ENCODE assay signal across 21 cellular contexts in the genomic region with DNA sequence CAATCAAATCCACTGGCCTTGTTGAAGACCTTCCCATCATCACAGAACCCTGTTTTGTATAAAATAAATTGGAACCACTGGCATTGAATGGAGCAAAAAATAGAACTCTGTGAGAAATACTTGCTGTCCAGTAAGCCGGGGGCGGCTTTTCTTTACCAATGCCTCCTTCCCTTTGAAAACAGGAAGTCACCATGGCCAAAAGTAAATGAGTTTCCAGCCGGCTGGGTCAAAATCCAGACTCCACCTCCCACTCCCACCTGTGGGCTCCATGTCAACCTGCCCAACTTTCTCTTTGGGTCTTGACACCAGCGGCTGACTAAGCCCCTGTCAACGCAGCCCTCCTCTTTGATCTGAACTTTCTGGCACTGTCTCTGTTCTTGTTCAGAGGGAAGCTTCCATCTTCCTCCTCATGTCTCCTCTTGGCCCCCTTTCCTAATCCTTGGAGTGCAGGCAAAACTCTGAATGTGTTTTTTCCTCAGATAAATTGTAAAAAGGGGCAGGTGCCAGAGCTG.
DNase-seq lines count a peak whose midpoint lies in the region; ATAC-seq, FAIRE-seq and TF ChIP-seq lines count a peak whose summit lies in the region.
"Had no signal": no experiment of that assay in that cellular context is flagged by ENCODE, and none has a peak within 500 bp of the region (broad histone marks: within the 10 kb centered on the region; RNA-seq: fewer than 3 reads in every experiment).

No MANE protein-coding gene starts in this region.

- TF ChIP-seq POLR2A in breast epithelium (IDR thresholded peaks at IDR 0.05) (no peak), GM12878 (IDR thresholded peaks at IDR 0.05; ENCODE audit: low read depth, low read length) (no peak), uterus (IDR thresholded peaks at IDR 0.05) (no peak), H54 (IDR thresholded peaks at IDR 0.05; ENCODE audit: low read depth, low read length) (no peak)

- SMC1A ChIA-PET in GM12878 (lab: Charles Lee; ENCODE audit: uncharacterized antibody, unreplicated experiment), result no interaction called here

- H3K27ac ChIP-seq in breast epithelium, result peak overlapping the region; percentile 29 to 34
- H3K27ac ChIP-seq in GM12878 (ENCODE audit: control insufficient read depth, insufficient read depth), result no peak overlapping the region
- H3K27ac ChIP-seq in uterus, result no peak overlapping the region
- H3K27ac ChIP-seq: 22Rv1, HL-60 had no signal

- no peak overlapping the region for H3K4me3 Mint-ChIP-seq in MCF 10A (ENCODE audit: unreplicated experiment)
- H3K4me3 Mint-ChIP-seq: CD8-positive, alpha-beta T cell had no signal

- TF ChIP-seq CTCF in breast epithelium (IDR thresholded peaks at IDR 0.05), result no peak
- TF ChIP-seq CTCF in MCF 10A (IDR thresholded peaks at IDR 0.05; ENCODE audit: unreplicated experiment), result no peak
- TF ChIP-seq CTCF in GM12878 (IDR thresholded peaks at IDR 0.05 in 2 of 3, conservative IDR thresholded peaks at IDR 0.05 in 1 of 3; ENCODE audit: control insufficient read depth in 2 of 3, extremely low read depth in 1 of 3, insufficient read depth in 1 of 3, low read depth in 3 of 3, low read length in 3 of 3), result no peak
- TF ChIP-seq CTCF in uterus (IDR thresholded peaks at IDR 0.05), result no peak

- no peak overlapping the region for H3K9ac ChIP-seq in GM12878 (ENCODE audit: control insufficient read depth, insufficient read depth, low read length)

- H3K27me3 Mint-ChIP-seq in MCF 10A (ENCODE audit: insufficient read depth, unreplicated experiment), result no peaks in the 10 kb centered on the region

- CTCF ChIA-PET in MCF 10A (lab: Yijun Ruan, JAX), result interaction anchor here (0.6 kb wide), 1 partner anchor 36 kb away, joined by 3 read pairs; no protein-coding TSS in a partner anchor
- CTCF ChIA-PET in GM12878 (lab: Yijun Ruan, JAX), result no interaction called here

- in situ Hi-C loops in GM12878 (cut with MboI), result no loop called here

- H3K27ac Mint-ChIP-seq in MCF 10A (ENCODE audit: low read depth, unreplicated experiment), result no peak overlapping the region
- H3K27ac Mint-ChIP-seq: CD8-positive, alpha-beta T cell had no signal

- H2AFZ ChIP-seq in GM12878 (ENCODE audit: control insufficient read depth, low read depth, low read length), result no peak overlapping the region

- RAD21 ChIA-PET in GM12878 (lab: Charles Lee; ENCODE audit: unreplicated experiment), result no interaction called here

- H3K9me3 Mint-ChIP-seq in MCF 10A (ENCODE audit: unreplicated experiment), result no peaks in the 10 kb centered on the region
- H3K9me3 Mint-ChIP-seq: CD8-positive, alpha-beta T cell had no signal

- H3K4me1 Mint-ChIP-seq in MCF 10A (ENCODE audit: insufficient read depth, unreplicated experiment), result no peaks in the 10 kb centered on the region

- FAIRE-seq in GM12878 (lab: Jason Lieb, UNC) (no peak), H54 (lab: Jason Lieb, UNC) (no peak)

- BruUV-seq in MCF 10A (replicated peaks; lab: Mats Ljungman, UMichigan), result no TSS peak
- BruUV-seq in GM12878 (replicated peaks; lab: Mats Ljungman, UMichigan), result no TSS peak

- H3K4me3 ChIP-seq in breast epithelium (no peak overlapping the region), GM12878 (no peak overlapping the region), uterus (no peak overlapping the region)

- H3K9me3 ChIP-seq in breast epithelium, result no peaks in the 10 kb centered on the region
- no peaks in the 10 kb centered on the region; the same call in 2 of the 3 replicates for H3K9me3 ChIP-seq in GM12878 (replicated peaks; ENCODE audit: control insufficient read depth, insufficient read depth, low read length)
- no peaks in the 10 kb centered on the region for H3K9me3 ChIP-seq in uterus
- H3K9me3 ChIP-seq: BE2C had no signal

- intact Hi-C loops in breast epithelium (cut with DNase I; ENCODE audit: low total_unique reads) (loop anchor here (5.0 kb wide), 1 partner anchor 468 kb away; no protein-coding TSS in a partner anchor), MCF 10A (cut with micrococcal nuclease) (no loop called here), GM12878 (cut with micrococcal nuclease; ENCODE audit: unreplicated experiment) (no loop called here), uterus (cut with DNase I; ENCODE audit: low total_unique reads) (no loop called here)

- no peak for ATAC-seq in GM12878
- ATAC-seq: CD8-positive, alpha-beta T cell had no signal

- no peak for TF ChIP-seq EP300 in GM12878 (IDR thresholded peaks at IDR 0.05; ENCODE audit: borderline replicate concordance in 1 of 2, control insufficient read depth in 1 of 2, low read depth in 2 of 2, low read length in 2 of 2)

- H3K4me1 ChIP-seq in breast epithelium (no peaks in the 10 kb centered on the region), GM12878 (ENCODE audit: control insufficient read depth, insufficient read depth, low read length) (peaks cover 6% of the 10 kb centered on the region), uterus (no peaks in the 10 kb centered on the region)
- H3K4me1 ChIP-seq: BE2C had no signal

- H3K4me2 ChIP-seq in GM12878 (ENCODE audit: control insufficient read depth, insufficient read depth), result no peak overlapping the region

- H3K79me2 ChIP-seq in GM12878 (ENCODE audit: control insufficient read depth, insufficient read depth, low read length), result no peaks in the 10 kb centered on the region

- WGBS in GM12878 (ENCODE audit: insufficient coverage, insufficient replicate concordance, low lambda C conversion rate, missing lambda C conversion rate), result 31% methylated on average over 5 of the region's 5 CpGs

- DNase-seq in breast epithelium (ENCODE audit: low spot score in 2 of 2) (no peak), MCF 10A (ENCODE audit: unreplicated experiment) (no peak), NOMO-1 treated with dmso at 0.1 percent for 144 hours (lab: John Stamatoyannopoulos, UW; ENCODE audit: unreplicated experiment) (peak; percentile 22), GM12878 (ENCODE audit: low read depth, low spot score) (no peak), uterus (peak; percentile 20 to 35), H54 (ENCODE audit: insufficient read length, low spot score) (no peak), NCI-H1436 (lab: John Stamatoyannopoulos, UW) (no peak), NCI-H187 treated with DMSO at 0.1 percent for 48 hours (lab: John Stamatoyannopoulos, UW) (no peak)
- DNase-seq: BE2C; CD8-positive, alpha-beta T cell; HCEC 1CT; MM.1S; NCI-H1417 treated with DMSO at 0.1 percent for 48 hours; NCI-H2029 treated with DMSO at 0.1 percent for 48 hours; NCI-H510A; NCI-H774; RPMI8226; SIG-M5; SW 1271 had no signal

- no peaks in the 10 kb centered on the region for H3K27me3 ChIP-seq in breast epithelium
- no peaks in the 10 kb centered on the region for H3K27me3 ChIP-seq in GM12878 (replicated peaks in 1 of 2; ENCODE audit: control insufficient read depth in 2 of 2, insufficient read depth in 2 of 2, low read length in 1 of 2)
- H3K27me3 ChIP-seq in uterus, result no peaks in the 10 kb centered on the region
- H3K27me3 ChIP-seq: BE2C had no signal

- TF ChIP-seq RAD21 in GM12878 (IDR thresholded peaks at IDR 0.05; ENCODE audit: insufficient read depth, low read depth, low read length), result no peak

- POLR2A ChIA-PET in MCF 10A (lab: Yijun Ruan, JAX), result interaction anchor here (0.7 kb wide), 2 partner anchors 14 to 33 kb away, joined by 3 to 4 read pairs; no protein-coding TSS in a partner anchor
- POLR2A ChIA-PET in GM12878 (lab: Charles Lee), result no interaction called here

- H3K36me3 ChIP-seq in breast epithelium (no peaks in the 10 kb centered on the region), GM12878 (ENCODE audit: control insufficient read depth in 2 of 2, insufficient read depth in 2 of 2, low read length in 1 of 2) (no peaks in the 10 kb centered on the region), uterus (no peaks in the 10 kb centered on the region)
- H3K36me3 ChIP-seq: BE2C had no signal

- no peaks in the 10 kb centered on the region for H4K20me1 ChIP-seq in GM12878 (ENCODE audit: control insufficient read depth, insufficient read depth)

- H3K36me3 Mint-ChIP-seq in MCF 10A (ENCODE audit: insufficient read depth, unreplicated experiment), result no peaks in the 10 kb centered on the region
- H3K36me3 Mint-ChIP-seq: CD8-positive, alpha-beta T cell had no signal

TF ChIP-seq in GM12878, 131 proteins besides CTCF, POLR2A, EP300 and RAD21:
- TF ChIP-seq SPI1 (IDR thresholded peaks at IDR 0.05; ENCODE audit: borderline replicate concordance, insufficient read depth, low read depth, low read length), result 0 out of 2 replicates have a peak, but pooled peaks have one; percentile 4
- TF ChIP-seq HCFC1 (IDR thresholded peaks at IDR 0.05; ENCODE audit: low read length), result no peak
- no peak for TF ChIP-seq CHD1 (IDR thresholded peaks at IDR 0.05; ENCODE audit: low read depth, low read length)

Comparison
In these comparisons a context has a peak if more than half of its experiments do, and no peak if none do; other contexts are left out.
1. DNase-seq: peak in NOMO-1 treated with dmso at 0.1 percent for 144 hours (single experiment) and uterus (2 of 2); none in breast epithelium (0 of 2), MCF 10A (single experiment), GM12878 (single experiment), H54 (single experiment), NCI-H1436 (single experiment) and NCI-H187 treated with DMSO at 0.1 percent for 48 hours (single experiment).
2. H3K27ac ChIP-seq: peak in breast epithelium (2 of 2); none in GM12878 (single experiment) and uterus (0 of 2).